1 cellular context compared by ENCODE assay signal in the genomic region with DNA sequence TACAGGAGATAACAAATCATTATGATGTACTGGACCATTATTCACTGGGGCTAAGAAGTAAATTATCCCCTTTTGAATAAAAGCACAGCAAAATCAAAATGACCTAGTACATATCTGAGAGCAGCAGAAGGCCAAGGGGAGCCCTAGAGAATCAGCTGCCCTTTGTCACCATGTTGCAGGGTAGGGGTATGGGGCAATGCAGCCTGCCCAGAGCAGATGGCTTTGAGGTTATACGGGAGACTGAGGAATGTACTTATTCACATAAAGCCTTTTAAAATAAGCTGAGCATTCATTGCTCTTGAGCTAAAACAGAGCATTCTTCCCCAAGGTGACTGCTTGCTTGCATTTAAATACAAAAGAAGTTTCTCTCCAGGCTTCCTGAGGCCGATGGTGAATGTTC.
TF ChIP-seq lines count a peak whose summit lies in the region.

No MANE protein-coding gene starts in this region.

TF ChIP-seq in GM12878, 131 proteins besides CTCF, POLR2A, EP300 and RAD21:
- TF ChIP-seq KDM1A (IDR thresholded peaks at IDR 0.05; ENCODE audit: borderline replicate concordance) (no peak), DPF2 (IDR thresholded peaks at IDR 0.05) (peak; percentile 4; the same call in 1 of the 2 replicates), CEBPB (IDR thresholded peaks at IDR 0.05; ENCODE audit: borderline replicate concordance in 1 of 2, low read depth in 2 of 2, low read length in 2 of 2) (0 out of 4 replicates have a peak, but pooled peaks of 1 of the 2 experiments have one; percentile 16)
